In the genomic region with DNA sequence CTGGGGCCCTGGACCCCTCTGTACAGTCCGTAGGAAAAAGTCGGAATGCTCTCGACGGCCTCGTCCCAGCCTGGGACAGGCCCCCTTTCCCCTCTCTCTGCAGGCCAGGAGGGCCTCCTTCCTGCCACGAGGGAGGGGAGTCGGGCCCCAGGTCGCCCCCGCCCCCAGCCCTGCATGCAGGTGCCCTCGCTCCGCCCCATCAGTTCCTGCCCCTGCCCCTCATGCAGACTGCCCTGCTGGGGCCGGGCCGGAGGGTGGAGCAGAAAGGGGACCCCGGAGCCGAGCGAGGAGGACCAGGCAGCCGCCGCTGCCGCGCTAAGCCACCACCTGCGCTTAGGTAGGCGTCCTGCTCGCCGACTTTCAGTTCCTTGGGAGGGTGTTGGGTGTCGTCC, we compare ENCODE assay signal across 9 cellular contexts. TPM values are rescaled to one million over a fixed set of nuclear protein-coding genes. Genes with fewer than 3 reads are reported as not detected.
A peak's percentile ranks its signal among the peaks of the same experiment; 100 is the strongest.
DNase-seq lines count a peak whose midpoint lies in the region; ATAC-seq and TF ChIP-seq lines count a peak whose summit lies in the region.
"Had no signal": no experiment of that assay in that cellular context is flagged by ENCODE, and none has a peak within 500 bp of the region (broad histone marks: within the 10 kb centered on the region; RNA-seq: fewer than 3 reads in every experiment).

No MANE protein-coding gene starts in this region.

- ATAC-seq in psoas muscle: no peak
- no peak for ATAC-seq in GM19023 (IDR thresholded peaks at IDR 0.05; ENCODE audit: unreplicated experiment)
- ATAC-seq: esophagus mucosa had no signal

- peaks cover 9% of the 10 kb centered on the region for H3K36me3 Mint-ChIP-seq in endothelial cell (ENCODE audit: low read depth, unreplicated experiment)

- H3K9me3 Mint-ChIP-seq in endothelial cell (ENCODE audit: unreplicated experiment): no peaks in the 10 kb centered on the region

- H3K27me3 ChIP-seq in MM.1S (replicated peaks; ENCODE audit: insufficient read depth, low read length) (peaks cover 50% of the 10 kb centered on the region), psoas muscle (ENCODE audit: insufficient read depth in 3 of 3, low read length in 2 of 3) (no peaks in the 10 kb centered on the region)

- intact Hi-C loops in psoas muscle (cut with DNase I): no loop called here

- H3K27ac ChIP-seq in MM.1S (ENCODE audit: low read length) (no peak overlapping the region), psoas muscle (no peak overlapping the region)

- no peaks in the 10 kb centered on the region for H3K9me3 ChIP-seq in ES-I3 (ENCODE audit: control insufficient read depth, insufficient read depth, low read length)
- H3K9me3 ChIP-seq in MM.1S (replicated peaks; ENCODE audit: insufficient read depth, low read length): no peaks in the 10 kb centered on the region
- H3K9me3 ChIP-seq in psoas muscle: no peaks in the 10 kb centered on the region

- no peak overlapping the region for H2AFZ ChIP-seq in MM.1S (ENCODE audit: low read length)

- peaks cover 18% of the 10 kb centered on the region for H3K4me1 Mint-ChIP-seq in endothelial cell (ENCODE audit: unreplicated experiment)

- peaks cover 20% of the 10 kb centered on the region for H3K4me1 ChIP-seq in ES-I3 (ENCODE audit: insufficient read depth, low read length)
- peaks cover 26% of the 10 kb centered on the region for H3K4me1 ChIP-seq in MM.1S (ENCODE audit: low read length)
- peaks cover 29% of the 10 kb centered on the region for H3K4me1 ChIP-seq in psoas muscle

- H3K4me3 ChIP-seq in MM.1S (ENCODE audit: low read length): peak overlapping the region; percentile 57
- peak overlapping the region; percentile 15 for H3K4me3 ChIP-seq in psoas muscle

- H3K4me2 ChIP-seq in MM.1S (ENCODE audit: low read depth, low read length): peak overlapping the region; percentile 94

- peak overlapping the region; percentile 86 for H3K4me3 Mint-ChIP-seq in endothelial cell (ENCODE audit: unreplicated experiment)

- no peak overlapping the region for H3K27ac Mint-ChIP-seq in endothelial cell (ENCODE audit: unreplicated experiment)

- H3K9me2 ChIP-seq in MM.1S (replicated peaks; ENCODE audit: insufficient read depth, low read length): no peaks in the 10 kb centered on the region

- H3K36me3 ChIP-seq in ES-I3 (ENCODE audit: insufficient read depth, low read length) (no peaks in the 10 kb centered on the region), MM.1S (replicated peaks; ENCODE audit: insufficient read depth, low read length) (no peaks in the 10 kb centered on the region), psoas muscle (ENCODE audit: insufficient read depth in 1 of 2, low read depth in 1 of 2) (peaks cover 0 to 38% of the 10 kb centered on the region in 2 donors)

- DNase-seq in MM.1S (peak; percentile 35), endothelial cell (ENCODE audit: low spot score) (no peak), psoas muscle (no peak), NCI-H128 (lab: John Stamatoyannopoulos, UW; ENCODE audit: unreplicated experiment) (no peak), cerebellar nuclear complex (lab: John Stamatoyannopoulos, UW) (no peak), NCI-H526 (lab: John Stamatoyannopoulos, UW) (no peak)

- no peak for TF ChIP-seq CTCF in MM.1S (IDR thresholded peaks at IDR 0.05; ENCODE audit: low read length)
- no peak for TF ChIP-seq CTCF in endothelial cell (IDR thresholded peaks at IDR 0.05; ENCODE audit: unreplicated experiment)
- TF ChIP-seq CTCF in psoas muscle (IDR thresholded peaks at IDR 0.05): no peak

- 70 to 79% (median 73%) methylated on average over 24 to 25 of the region's 25 CpGs for WGBS in psoas muscle, 3 donors

- no peaks in the 10 kb centered on the region for H4K20me1 ChIP-seq in MM.1S (ENCODE audit: insufficient read depth, low read length)

- H3K79me2 ChIP-seq in MM.1S (ENCODE audit: low read length): no peaks in the 10 kb centered on the region

- peak overlapping the region; percentile 66; the same call in 1 of the 2 replicates for H3K9ac ChIP-seq in ES-I3 (ENCODE audit: low read depth, low read length)
- H3K9ac ChIP-seq in MM.1S (ENCODE audit: low read length): no peak overlapping the region

- peaks cover 19% of the 10 kb centered on the region for H3F3A ChIP-seq in MM.1S (ENCODE audit: insufficient read depth, low read length)

- H3K27me3 Mint-ChIP-seq in endothelial cell (ENCODE audit: unreplicated experiment): peaks cover 10% of the 10 kb centered on the region

RNA-seq across cellular contexts. Expression of gene LYL1, which starts 7.3 kb away (rescaled TPM):
- 68.6 TPM for total RNA-seq in endothelial cell (ENCODE audit: unreplicated experiment)
- total RNA-seq in psoas muscle: 1 to 10 TPM; 2.1 to 4.6 (median 3.2) TPM
- 1 to 10 TPM; 1.1 to 3.4 (median 1.1) TPM for polyA plus RNA-seq in psoas muscle

RNA-seq across cellular contexts. Expression of gene TRMT1, which starts 21.2 kb away (rescaled TPM):
- total RNA-seq in endothelial cell (ENCODE audit: unreplicated experiment) (54.2 TPM), psoas muscle (10 to 100 TPM; 31.6 to 45.3 (median 35.1) TPM)
- polyA plus RNA-seq in psoas muscle: 10 to 100 TPM; 42.3 to 87.1 (median 45.4) TPM

RNA-seq across cellular contexts. Expression of gene NACC1, which starts 22.7 kb away (rescaled TPM):
- total RNA-seq in endothelial cell (ENCODE audit: unreplicated experiment) (112 TPM), psoas muscle (10 to 100 TPM; 32.1 to 48.9 (median 37.9) TPM)
- 10 to 100 TPM; 11.9 to 63.4 (median 45.8) TPM for polyA plus RNA-seq in psoas muscle

RNA-seq across cellular contexts. Expression of gene STX10, which starts 54.8 kb away (rescaled TPM):
- total RNA-seq in endothelial cell (ENCODE audit: unreplicated experiment) (31.8 TPM), psoas muscle (10 to 100 TPM; 18.5 to 20.4 (median 19.3) TPM)
- 10 to 100 TPM; 34.5 to 63.3 (median 43.6) TPM for polyA plus RNA-seq in psoas muscle

RNA-seq across cellular contexts. Expression of gene IER2, which starts 54.8 kb away (rescaled TPM):
- total RNA-seq in endothelial cell (ENCODE audit: unreplicated experiment) (115 TPM), psoas muscle (10 to 100 TPM; 16.8 to 31.2 (median 29.9) TPM)
- 10 to 100 TPM; 12.9 to 62.7 (median 18.2) TPM for polyA plus RNA-seq in psoas muscle

Comparison
In these comparisons a context has a peak if more than half of its experiments do, and no peak if none do; other contexts are left out.
1. RNA of gene LYL1, which starts 7.3 kb away (total RNA-seq): 68.6 TPM in endothelial cell (single experiment); 2.1 to 4.6 TPM in psoas muscle; every median in the first group is over 10 times any median in the second.